Comparison of ENCODE assay signal across 8 cellular contexts in the genomic region with DNA sequence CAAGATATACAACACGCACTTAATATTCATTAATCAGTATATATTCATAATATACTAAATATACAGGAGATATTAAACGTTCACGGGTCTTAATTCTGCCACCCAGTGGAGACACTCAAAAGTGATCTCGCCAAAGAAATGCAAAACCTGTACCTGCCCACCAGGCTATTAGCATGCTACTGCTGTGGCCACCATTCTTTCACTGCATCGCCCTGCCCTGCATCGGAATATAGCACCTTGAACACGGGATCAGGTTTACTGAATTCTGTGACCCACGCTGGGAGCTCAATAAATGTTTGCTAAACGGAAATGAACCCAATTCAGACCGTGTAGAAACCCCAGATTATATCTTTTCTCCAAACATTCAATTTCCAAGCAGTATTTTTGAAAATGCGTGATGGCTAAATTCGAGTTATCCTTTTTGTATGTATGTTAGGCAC. TPM values are rescaled to one million over a fixed set of nuclear protein-coding genes. Genes with fewer than 3 reads are reported as not detected.
DNase-seq lines count a peak whose midpoint lies in the region; ATAC-seq and TF ChIP-seq lines count a peak whose summit lies in the region.

No MANE protein-coding gene starts in this region.

- H3K27me3 ChIP-seq in DOHH2 (ENCODE audit: control insufficient read depth, low read length) (no peaks in the 10 kb centered on the region), RWPE2 (ENCODE audit: insufficient read depth, poor library complexity, severe bottlenecking) (no peaks in the 10 kb centered on the region)

- H3K4me2 ChIP-seq in DOHH2 (ENCODE audit: low read length), result peak overlapping the region; percentile 74

- H3K9me3 ChIP-seq in DOHH2 (ENCODE audit: control insufficient read depth, insufficient read depth, low read length) (no peaks in the 10 kb centered on the region), RWPE2 (ENCODE audit: severe bottlenecking) (no peaks in the 10 kb centered on the region)

- H3K79me2 ChIP-seq in DOHH2 (ENCODE audit: control insufficient read depth, low read length), result peaks cover 46% of the 10 kb centered on the region

- H3K36me3 ChIP-seq in DOHH2 (ENCODE audit: control insufficient read depth, low read length) (peaks cover 7% of the 10 kb centered on the region; the same call in 1 of the 2 replicates), RWPE2 (ENCODE audit: low read depth) (no peaks in the 10 kb centered on the region)

- peaks cover 34% of the 10 kb centered on the region for H3K4me1 ChIP-seq in DOHH2 (ENCODE audit: control insufficient read depth, low read length)
- H3K4me1 ChIP-seq in RWPE2 (ENCODE audit: insufficient read depth, poor library complexity, severe bottlenecking), result peaks cover 21% of the 10 kb centered on the region

- CTCF ChIA-PET in activated naive CD4-positive, alpha-beta T cell treated with anti-CD3 and anti-CD28 coated beads for 36 hours (lab: Charles Lee), result interaction anchor here (0.6 to 3.9 kb wide), 7 partner anchors 9 to 110 kb away, joined by 3 to 18 read pairs (median 3); no protein-coding TSS in a partner anchor

- H3K9me3 Mint-ChIP-seq in activated naive CD4-positive, alpha-beta T cell treated with anti-CD3 and anti-CD28 coated beads for 36 hours, result no peaks in the 10 kb centered on the region

- peak overlapping the region; percentile 93 for H3K4me3 Mint-ChIP-seq in activated naive CD4-positive, alpha-beta T cell treated with anti-CD3 and anti-CD28 coated beads for 36 hours

- ATAC-seq in GM21447 (IDR thresholded peaks at IDR 0.05; ENCODE audit: unreplicated experiment) (peak; percentile 44), RWPE2 (ENCODE audit: low read depth) (peak; percentile 49)

- DNase-seq in HT1080 (ENCODE audit: low read depth) (peak; percentile 50), RWPE2 (ENCODE audit: low spot score) (no peak), glomerular visceral epithelial cell (ENCODE audit: extremely low spot score) (peak; percentile 66), occipital lobe (lab: John Stamatoyannopoulos, UW) (peak; percentile 16), retina (no peak)
- DNase-seq in activated naive CD4-positive, alpha-beta T cell treated with anti-CD3 and anti-CD28 coated beads for 36 hours, result peak; percentile 59

- H3K4me1 Mint-ChIP-seq in activated naive CD4-positive, alpha-beta T cell treated with anti-CD3 and anti-CD28 coated beads for 36 hours (ENCODE audit: low read depth), result peaks cover 57% of the 10 kb centered on the region

- peak; percentile 25 for TF ChIP-seq CTCF in DOHH2 (IDR thresholded peaks at IDR 0.05; ENCODE audit: low read depth, low read length, poor library complexity, severe bottlenecking)
- peak; percentile 79 for TF ChIP-seq CTCF in RWPE2 (IDR thresholded peaks at IDR 0.05; ENCODE audit: poor library complexity, severe bottlenecking)

- H3K9me2 ChIP-seq in DOHH2 (replicated peaks; ENCODE audit: control insufficient read depth, low read length), result no peaks in the 10 kb centered on the region

- H3K4me3 ChIP-seq in DOHH2 (ENCODE audit: low read length) (peak overlapping the region; percentile 85), RWPE2 (ENCODE audit: severe bottlenecking) (peak overlapping the region; percentile 62)

- no peaks in the 10 kb centered on the region for H3K27me3 Mint-ChIP-seq in activated naive CD4-positive, alpha-beta T cell treated with anti-CD3 and anti-CD28 coated beads for 36 hours (ENCODE audit: low read depth)

- no peaks in the 10 kb centered on the region; the same call in 1 of the 2 replicates for H4K20me1 ChIP-seq in DOHH2 (ENCODE audit: control insufficient read depth, insufficient read depth, low read depth, low read length)

- H3K27ac Mint-ChIP-seq in activated naive CD4-positive, alpha-beta T cell treated with anti-CD3 and anti-CD28 coated beads for 36 hours, result peak overlapping the region; percentile 96

- peaks cover 1% of the 10 kb centered on the region for H3K36me3 Mint-ChIP-seq in activated naive CD4-positive, alpha-beta T cell treated with anti-CD3 and anti-CD28 coated beads for 36 hours (ENCODE audit: low read depth)

- H3F3A ChIP-seq in DOHH2 (ENCODE audit: control insufficient read depth, insufficient read depth), result peaks cover 11% of the 10 kb centered on the region

- H3K27ac ChIP-seq in DOHH2 (ENCODE audit: low read depth, low read length), result peak overlapping the region; percentile 90
- peak overlapping the region; percentile 66 for H3K27ac ChIP-seq in RWPE2 (ENCODE audit: poor library complexity, severe bottlenecking)

- intact Hi-C loops in activated naive CD4-positive, alpha-beta T cell treated with anti-CD3 and anti-CD28 coated beads for 36 hours (cut with micrococcal nuclease), result no loop called here

RNA-seq across cellular contexts. Expression of gene CLCN3, which starts 0.8 kb away (rescaled TPM):
- 16.5 and 21.8 TPM in 2 replicates for total RNA-seq in HT1080 (2014; rRNA removed; shearing (Covaris generic))
- polyA plus RNA-seq in HT1080 (2015; cell fraction: cytosol; rRNA removed), result 23.9 and 32.7 TPM in 2 replicates
- 34.8 and 37.4 TPM in 2 replicates for polyA plus RNA-seq in HT1080 (2015; cell fraction: nucleus; rRNA removed)
- 10 to 100 TPM; 17.4 to 18.4 TPM for total RNA-seq in activated naive CD4-positive, alpha-beta T cell treated with anti-CD3 and anti-CD28 coated beads for 36 hours
- total RNA-seq in occipital lobe, result 111 TPM

RNA-seq across cellular contexts. Expression of gene NEK1, which starts 7.2 kb away (rescaled TPM):
- total RNA-seq in HT1080 (2014; rRNA removed; shearing (Covaris generic)), result 3.0 and 4.4 TPM in 2 replicates
- polyA plus RNA-seq in HT1080 (2015; cell fraction: cytosol; rRNA removed), result 4.7 and 6.1 TPM in 2 replicates
- polyA plus RNA-seq in HT1080 (2015; cell fraction: nucleus; rRNA removed), result 6.6 and 8.7 TPM in 2 replicates
- total RNA-seq in activated naive CD4-positive, alpha-beta T cell treated with anti-CD3 and anti-CD28 coated beads for 36 hours, result 10 to 100 TPM in 1 of 2 experiments, 1 to 10 TPM in 1; 9.5 to 10.3 TPM
- 31.5 TPM for total RNA-seq in occipital lobe

Comparison
In these comparisons a context has a peak if more than half of its experiments do, and no peak if none do; other contexts are left out.
1. DNase-seq: peak in HT1080 (single experiment), activated naive CD4-positive, alpha-beta T cell treated with anti-CD3 and anti-CD28 coated beads for 36 hours (single experiment), glomerular visceral epithelial cell (single experiment) and occipital lobe (single experiment); none in RWPE2 (single experiment) and retina (single experiment).